In genomic region chr2:198356157-198356556, GRCh38 we compare ENCODE assay signal across 1 cellular context.
TF ChIP-seq lines count a peak whose summit lies in the region.

No MANE protein-coding gene starts in this region.

TF ChIP-seq in HepG2, 621 proteins besides CTCF, POLR2A, EP300 and RAD21 (continued from another document):
- TF ChIP-seq KDM5A (IDR thresholded peaks at IDR 0.05; ENCODE audit: borderline replicate concordance, low read length) (no peak), TRAFD1 (CRISPR knock-in tag; IDR thresholded peaks at IDR 0.05; ENCODE audit: borderline replicate concordance) (no peak), ZNF644 (CRISPR knock-in tag; IDR thresholded peaks at IDR 0.05; ENCODE audit: low read depth) (no peak)
- TF ChIP-seq, protein P1, sequence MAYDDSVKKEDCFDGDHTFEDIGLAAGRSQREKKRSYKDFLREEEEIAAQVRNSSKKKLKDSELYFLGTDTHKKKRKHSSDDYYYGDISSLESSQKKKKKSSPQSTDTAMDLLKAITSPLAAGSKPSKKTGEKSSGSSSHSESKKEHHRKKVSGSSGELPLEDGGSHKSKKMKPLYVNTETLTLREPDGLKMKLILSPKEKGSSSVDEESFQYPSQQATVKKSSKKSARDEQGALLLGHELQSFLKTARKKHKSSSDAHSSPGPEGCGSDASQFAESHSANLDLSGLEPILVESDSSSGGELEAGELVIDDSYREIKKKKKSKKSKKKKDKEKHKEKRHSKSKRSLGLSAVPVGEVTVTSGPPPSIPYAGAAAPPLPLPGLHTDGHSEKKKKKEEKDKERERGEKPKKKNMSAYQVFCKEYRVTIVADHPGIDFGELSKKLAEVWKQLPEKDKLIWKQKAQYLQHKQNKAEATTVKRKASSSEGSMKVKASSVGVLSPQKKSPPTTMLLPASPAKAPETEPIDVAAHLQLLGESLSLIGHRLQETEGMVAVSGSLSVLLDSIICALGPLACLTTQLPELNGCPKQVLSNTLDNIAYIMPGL (CRISPR knock-in tag; IDR thresholded peaks at IDR 0.05; ENCODE audit: borderline replicate concordance in 1 of 2, low read depth in 1 of 2): no peak
- TF ChIP-seq, protein P2, sequence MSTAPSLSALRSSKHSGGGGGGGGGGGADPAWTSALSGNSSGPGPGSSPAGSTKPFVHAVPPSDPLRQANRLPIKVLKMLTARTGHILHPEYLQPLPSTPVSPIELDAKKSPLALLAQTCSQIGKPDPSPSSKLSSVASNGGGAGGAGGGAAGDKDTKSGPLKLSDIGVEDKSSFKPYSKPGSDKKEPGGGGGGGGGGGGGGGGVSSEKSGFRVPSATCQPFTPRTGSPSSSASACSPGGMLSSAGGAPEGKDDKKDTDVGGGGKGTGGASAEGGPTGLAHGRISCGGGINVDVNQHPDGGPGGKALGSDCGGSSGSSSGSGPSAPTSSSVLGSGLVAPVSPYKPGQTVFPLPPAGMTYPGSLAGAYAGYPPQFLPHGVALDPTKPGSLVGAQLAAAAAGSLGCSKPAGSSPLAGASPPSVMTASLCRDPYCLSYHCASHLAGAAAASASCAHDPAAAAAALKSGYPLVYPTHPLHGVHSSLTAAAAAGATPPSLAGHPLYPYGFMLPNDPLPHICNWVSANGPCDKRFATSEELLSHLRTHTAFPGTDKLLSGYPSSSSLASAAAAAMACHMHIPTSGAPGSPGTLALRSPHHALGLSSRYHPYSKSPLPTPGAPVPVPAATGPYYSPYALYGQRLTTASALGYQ (CRISPR knock-in tag; IDR thresholded peaks at IDR 0.05): no peak
